In genomic region chr17:17857496-17857895, GRCh38 we compare ENCODE assay signal across 17 cellular contexts. TPM values are rescaled to one million over a fixed set of nuclear protein-coding genes. Genes with fewer than 3 reads are reported as not detected.
DNase-seq lines count a peak whose midpoint lies in the region; ATAC-seq and TF ChIP-seq lines count a peak whose summit lies in the region.
"Had no signal": no experiment of that assay in that cellular context is flagged by ENCODE, and none has a peak within 500 bp of the region (broad histone marks: within the 10 kb centered on the region; RNA-seq: fewer than 3 reads in every experiment).

No MANE protein-coding gene starts in this region.

- DNase-seq in Panc1 (ENCODE audit: low read depth, low spot score) = no peak
- no peak for DNase-seq in adipocyte (ENCODE audit: low read depth)
- DNase-seq in neural crest cell (ENCODE audit: low read depth, low spot score) = no peak
- no peak for DNase-seq in type B pancreatic cell (ENCODE audit: extremely low spot score, unreplicated experiment)
- no peak for DNase-seq in erythroblast (lab: John Stamatoyannopoulos, UW)
- DNase-seq in T-helper 2 cell treated with Interferon-gamma antibody and Interleukin-4, amounts not matched to agents 5 μg/mL and 100 μg/mL, for 36 hours (ENCODE audit: low spot score) = no peak
- no peak for DNase-seq in NCI-H774 (lab: John Stamatoyannopoulos, UW)
- DNase-seq: 8988T; CD4-positive, alpha-beta memory T cell; DMS153; DMS79; GDM1; GM23248; HCEC 1CT had no signal

- in situ Hi-C loops in Panc1 (cut with HindIII; ENCODE audit: low pct_unique_long_range_greater_than_20kb, low sequenced_read_pairs) = no loop called here

- TF ChIP-seq CTCF in Panc1 (IDR thresholded peaks at IDR 0.05) = no peak
- no peak for TF ChIP-seq CTCF in neural crest cell (conservative IDR thresholded peaks at IDR 0.05)
- no peak for TF ChIP-seq CTCF in type B pancreatic cell (conservative IDR thresholded peaks at IDR 0.05)

- H3K27me3 Mint-ChIP-seq in neural crest cell (ENCODE audit: low read depth) (no peaks in the 10 kb centered on the region), type B pancreatic cell (no peaks in the 10 kb centered on the region)
- no peaks in the 10 kb centered on the region for H3K27me3 Mint-ChIP-seq in T-helper 2 cell treated with Interferon-gamma antibody and Interleukin-4, amounts not matched to agents 5 μg/mL and 100 μg/mL, for 36 hours (ENCODE audit: low read depth)
- H3K27me3 Mint-ChIP-seq: CD4-positive, alpha-beta memory T cell had no signal

- H3K9me3 Mint-ChIP-seq in neural crest cell (no peaks in the 10 kb centered on the region), type B pancreatic cell (no peaks in the 10 kb centered on the region)
- H3K9me3 Mint-ChIP-seq in T-helper 2 cell treated with Interferon-gamma antibody and Interleukin-4, amounts not matched to agents 5 μg/mL and 100 μg/mL, for 36 hours = no peaks in the 10 kb centered on the region
- H3K9me3 Mint-ChIP-seq: CD14-positive monocyte had no signal

- no peak for ATAC-seq in Panc1

- TF ChIP-seq POLR2A in erythroblast (IDR thresholded peaks at IDR 0.05; ENCODE audit: low read length) = no peak

- intact Hi-C loops in Panc1 (cut with micrococcal nuclease; ENCODE audit: unreplicated experiment) = loop anchor here (5.0 kb wide), 1 partner anchor 45 kb away; no protein-coding TSS in a partner anchor

- no peak overlapping the region for H3K4me3 ChIP-seq in Panc1 (ENCODE audit: low read depth in 2 of 2, low read length in 2 of 2)
- no peak overlapping the region for H3K4me3 ChIP-seq in adipocyte (ENCODE audit: low read length)
- H3K4me3 ChIP-seq: BLaER1, GM23248 had no signal

- H3K9ac ChIP-seq in adipocyte (ENCODE audit: low read length) = peak overlapping the region; percentile 12
- H3K9ac ChIP-seq: GM23248 had no signal

- H3K4me3 Mint-ChIP-seq in neural crest cell = no peak overlapping the region
- H3K4me3 Mint-ChIP-seq in type B pancreatic cell = no peak overlapping the region
- H3K4me3 Mint-ChIP-seq in T-helper 2 cell treated with Interferon-gamma antibody and Interleukin-4, amounts not matched to agents 5 μg/mL and 100 μg/mL, for 36 hours = no peak overlapping the region
- H3K4me3 Mint-ChIP-seq: CD14-positive monocyte; CD4-positive, alpha-beta memory T cell had no signal

- no peaks in the 10 kb centered on the region for H3K4me1 ChIP-seq in Panc1 (ENCODE audit: control insufficient read depth, insufficient read depth, low read length)
- H3K4me1 ChIP-seq in adipocyte (ENCODE audit: control insufficient read depth, insufficient read depth, low read length) = peaks cover 46% of the 10 kb centered on the region

- no peaks in the 10 kb centered on the region for H3K9me3 ChIP-seq in Panc1 (ENCODE audit: control insufficient read depth, insufficient read depth, low read depth, low read length)
- H3K9me3 ChIP-seq in adipocyte (ENCODE audit: control insufficient read depth, low read length) = no peaks in the 10 kb centered on the region
- H3K9me3 ChIP-seq: BLaER1 had no signal

- BruUV-seq in Panc1 (replicated peaks; lab: Mats Ljungman, UMichigan) = TSS peak; percentile 33

- POLR2A ChIA-PET in Panc1 (lab: Charles Lee) = no interaction called here

- H3K27ac Mint-ChIP-seq in neural crest cell (ENCODE audit: unreplicated experiment) = peak overlapping the region; percentile 14
- peak overlapping the region; percentile 26 for H3K27ac Mint-ChIP-seq in type B pancreatic cell
- H3K27ac Mint-ChIP-seq in T-helper 2 cell treated with Interferon-gamma antibody and Interleukin-4, amounts not matched to agents 5 μg/mL and 100 μg/mL, for 36 hours = no peak overlapping the region

- H3K36me3 ChIP-seq in Panc1 (ENCODE audit: control insufficient read depth, insufficient read depth, low read length) (no peaks in the 10 kb centered on the region), adipocyte (ENCODE audit: control insufficient read depth, insufficient read depth, low read length, severe bottlenecking) (peaks cover 20% of the 10 kb centered on the region)
- H3K36me3 ChIP-seq: BLaER1 had no signal

- H3K27ac ChIP-seq in Panc1 (ENCODE audit: low read length) = no peak overlapping the region
- H3K27ac ChIP-seq: BLaER1, GM23248, HL-60 had no signal

- H3K27me3 ChIP-seq in Panc1 (ENCODE audit: control insufficient read depth, insufficient read depth, low read length) (no peaks in the 10 kb centered on the region), adipocyte (replicated peaks; ENCODE audit: control insufficient read depth, insufficient read depth, low read length) (no peaks in the 10 kb centered on the region)
- H3K27me3 ChIP-seq: BLaER1 had no signal

- peaks cover 20% of the 10 kb centered on the region for H3K4me1 Mint-ChIP-seq in neural crest cell
- H3K4me1 Mint-ChIP-seq in type B pancreatic cell (ENCODE audit: unreplicated experiment) = peaks cover 40% of the 10 kb centered on the region
- peaks cover 34% of the 10 kb centered on the region for H3K4me1 Mint-ChIP-seq in T-helper 2 cell treated with Interferon-gamma antibody and Interleukin-4, amounts not matched to agents 5 μg/mL and 100 μg/mL, for 36 hours (ENCODE audit: low read depth)

- CTCF ChIA-PET in Panc1 (lab: Charles Lee) = interaction anchor here (0.5 kb wide), 1 partner anchor 165 kb away, joined by 7 read pairs; no protein-coding TSS in a partner anchor

- H3K36me3 Mint-ChIP-seq in neural crest cell (ENCODE audit: low read depth) = no peaks in the 10 kb centered on the region
- no peaks in the 10 kb centered on the region for H3K36me3 Mint-ChIP-seq in type B pancreatic cell
- peaks cover 4% of the 10 kb centered on the region for H3K36me3 Mint-ChIP-seq in T-helper 2 cell treated with Interferon-gamma antibody and Interleukin-4, amounts not matched to agents 5 μg/mL and 100 μg/mL, for 36 hours (ENCODE audit: low read depth)

RNA-seq across cellular contexts. Expression of gene SREBF1, which starts 20.7 kb away (rescaled TPM):
- total RNA-seq in Panc1 (2021; ENCODE audit: unreplicated experiment) = 230 TPM
- 434 TPM for polyA plus RNA-seq in Panc1 (2012; ENCODE audit: insufficient read length)
- 128 and 132 TPM in 2 replicates for total RNA-seq in neural crest cell
- total RNA-seq in type B pancreatic cell (ENCODE audit: low replicate concordance) = 81.2 and 97.0 TPM in 2 replicates
